Comparison of ENCODE assay signal across 1 cellular context in genomic region chr14:101763941-101764709, GRCh38.
TF ChIP-seq lines count a peak whose summit lies in the region.

No MANE protein-coding gene starts in this region.

TF ChIP-seq in GM23338, 12 proteins besides CTCF, POLR2A, EP300 and RAD21 (continued from another document):
- TF ChIP-seq, protein P1, sequence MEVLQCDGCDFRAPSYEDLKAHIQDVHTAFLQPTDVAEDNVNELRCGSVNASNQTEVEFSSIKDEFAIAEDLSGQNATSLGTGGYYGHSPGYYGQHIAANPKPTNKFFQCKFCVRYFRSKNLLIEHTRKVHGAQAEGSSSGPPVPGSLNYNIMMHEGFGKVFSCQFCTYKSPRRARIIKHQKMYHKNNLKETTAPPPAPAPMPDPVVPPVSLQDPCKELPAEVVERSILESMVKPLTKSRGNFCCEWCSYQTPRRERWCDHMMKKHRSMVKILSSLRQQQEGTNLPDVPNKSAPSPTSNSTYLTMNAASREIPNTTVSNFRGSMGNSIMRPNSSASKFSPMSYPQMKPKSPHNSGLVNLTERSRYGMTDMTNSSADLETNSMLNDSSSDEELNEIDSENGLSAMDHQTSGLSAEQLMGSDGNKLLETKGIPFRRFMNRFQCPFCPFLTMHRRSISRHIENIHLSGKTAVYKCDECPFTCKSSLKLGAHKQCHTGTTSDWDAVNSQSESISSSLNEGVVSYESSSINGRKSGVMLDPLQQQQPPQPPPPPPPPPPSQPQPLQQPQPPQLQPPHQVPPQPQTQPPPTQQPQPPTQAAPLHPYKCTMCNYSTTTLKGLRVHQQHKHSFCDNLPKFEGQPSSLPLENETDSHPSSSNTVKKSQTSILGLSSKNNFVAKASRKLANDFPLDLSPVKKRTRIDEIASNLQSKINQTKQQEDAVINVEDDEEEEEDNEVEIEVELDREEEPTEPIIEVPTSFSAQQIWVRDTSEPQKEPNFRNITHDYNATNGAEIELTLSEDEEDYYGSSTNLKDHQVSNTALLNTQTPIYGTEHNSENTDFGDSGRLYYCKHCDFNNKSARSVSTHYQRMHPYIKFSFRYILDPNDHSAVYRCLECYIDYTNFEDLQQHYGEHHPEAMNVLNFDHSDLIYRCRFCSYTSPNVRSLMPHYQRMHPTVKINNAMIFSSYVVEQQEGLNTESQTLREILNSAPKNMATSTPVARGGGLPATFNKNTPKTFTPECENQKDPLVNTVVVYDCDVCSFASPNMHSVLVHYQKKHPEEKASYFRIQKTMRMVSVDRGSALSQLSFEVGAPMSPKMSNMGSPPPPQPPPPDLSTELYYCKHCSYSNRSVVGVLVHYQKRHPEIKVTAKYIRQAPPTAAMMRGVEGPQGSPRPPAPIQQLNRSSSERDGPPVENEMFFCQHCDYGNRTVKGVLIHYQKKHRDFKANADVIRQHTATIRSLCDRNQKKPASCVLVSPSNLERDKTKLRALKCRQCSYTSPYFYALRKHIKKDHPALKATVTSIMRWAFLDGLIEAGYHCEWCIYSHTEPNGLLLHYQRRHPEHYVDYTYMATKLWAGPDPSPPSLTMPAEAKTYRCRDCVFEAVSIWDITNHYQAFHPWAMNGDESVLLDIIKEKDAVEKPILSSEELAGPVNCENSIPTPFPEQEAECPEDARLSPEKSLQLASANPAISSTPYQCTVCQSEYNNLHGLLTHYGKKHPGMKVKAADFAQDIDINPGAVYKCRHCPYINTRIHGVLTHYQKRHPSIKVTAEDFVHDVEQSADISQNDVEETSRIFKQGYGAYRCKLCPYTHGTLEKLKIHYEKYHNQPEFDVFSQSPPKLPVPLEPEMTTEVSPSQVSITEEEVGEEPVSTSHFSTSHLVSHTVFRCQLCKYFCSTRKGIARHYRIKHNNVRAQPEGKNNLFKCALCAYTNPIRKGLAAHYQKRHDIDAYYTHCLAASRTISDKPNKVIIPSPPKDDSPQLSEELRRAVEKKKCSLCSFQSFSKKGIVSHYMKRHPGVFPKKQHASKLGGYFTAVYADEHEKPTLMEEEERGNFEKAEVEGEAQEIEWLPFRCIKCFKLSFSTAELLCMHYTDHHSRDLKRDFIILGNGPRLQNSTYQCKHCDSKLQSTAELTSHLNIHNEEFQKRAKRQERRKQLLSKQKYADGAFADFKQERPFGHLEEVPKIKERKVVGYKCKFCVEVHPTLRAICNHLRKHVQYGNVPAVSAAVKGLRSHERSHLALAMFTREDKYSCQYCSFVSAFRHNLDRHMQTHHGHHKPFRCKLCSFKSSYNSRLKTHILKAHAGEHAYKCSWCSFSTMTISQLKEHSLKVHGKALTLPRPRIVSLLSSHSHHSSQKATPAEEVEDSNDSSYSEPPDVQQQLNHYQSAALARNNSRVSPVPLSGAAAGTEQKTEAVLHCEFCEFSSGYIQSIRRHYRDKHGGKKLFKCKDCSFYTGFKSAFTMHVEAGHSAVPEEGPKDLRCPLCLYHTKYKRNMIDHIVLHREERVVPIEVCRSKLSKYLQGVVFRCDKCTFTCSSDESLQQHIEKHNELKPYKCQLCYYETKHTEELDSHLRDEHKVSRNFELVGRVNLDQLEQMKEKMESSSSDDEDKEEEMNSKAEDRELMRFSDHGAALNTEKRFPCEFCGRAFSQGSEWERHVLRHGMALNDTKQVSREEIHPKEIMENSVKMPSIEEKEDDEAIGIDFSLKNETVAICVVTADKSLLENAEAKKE (CRISPR knock-in tag; IDR thresholded peaks at IDR 0.05) = no peak
- no peak for TF ChIP-seq ZNF114 (CRISPR knock-in tag; IDR thresholded peaks at IDR 0.05)
- TF ChIP-seq EZH2 (IDR thresholded peaks at IDR 0.05; ENCODE audit: low read depth, unreplicated experiment) = no peak
- TF ChIP-seq STAT1 (IDR thresholded peaks at IDR 0.05; ENCODE audit: unreplicated experiment) = no peak
- TF ChIP-seq EZH2phosphoT487 (IDR thresholded peaks at IDR 0.05; ENCODE audit: unreplicated experiment) = no peak
- TF ChIP-seq, protein P2, sequence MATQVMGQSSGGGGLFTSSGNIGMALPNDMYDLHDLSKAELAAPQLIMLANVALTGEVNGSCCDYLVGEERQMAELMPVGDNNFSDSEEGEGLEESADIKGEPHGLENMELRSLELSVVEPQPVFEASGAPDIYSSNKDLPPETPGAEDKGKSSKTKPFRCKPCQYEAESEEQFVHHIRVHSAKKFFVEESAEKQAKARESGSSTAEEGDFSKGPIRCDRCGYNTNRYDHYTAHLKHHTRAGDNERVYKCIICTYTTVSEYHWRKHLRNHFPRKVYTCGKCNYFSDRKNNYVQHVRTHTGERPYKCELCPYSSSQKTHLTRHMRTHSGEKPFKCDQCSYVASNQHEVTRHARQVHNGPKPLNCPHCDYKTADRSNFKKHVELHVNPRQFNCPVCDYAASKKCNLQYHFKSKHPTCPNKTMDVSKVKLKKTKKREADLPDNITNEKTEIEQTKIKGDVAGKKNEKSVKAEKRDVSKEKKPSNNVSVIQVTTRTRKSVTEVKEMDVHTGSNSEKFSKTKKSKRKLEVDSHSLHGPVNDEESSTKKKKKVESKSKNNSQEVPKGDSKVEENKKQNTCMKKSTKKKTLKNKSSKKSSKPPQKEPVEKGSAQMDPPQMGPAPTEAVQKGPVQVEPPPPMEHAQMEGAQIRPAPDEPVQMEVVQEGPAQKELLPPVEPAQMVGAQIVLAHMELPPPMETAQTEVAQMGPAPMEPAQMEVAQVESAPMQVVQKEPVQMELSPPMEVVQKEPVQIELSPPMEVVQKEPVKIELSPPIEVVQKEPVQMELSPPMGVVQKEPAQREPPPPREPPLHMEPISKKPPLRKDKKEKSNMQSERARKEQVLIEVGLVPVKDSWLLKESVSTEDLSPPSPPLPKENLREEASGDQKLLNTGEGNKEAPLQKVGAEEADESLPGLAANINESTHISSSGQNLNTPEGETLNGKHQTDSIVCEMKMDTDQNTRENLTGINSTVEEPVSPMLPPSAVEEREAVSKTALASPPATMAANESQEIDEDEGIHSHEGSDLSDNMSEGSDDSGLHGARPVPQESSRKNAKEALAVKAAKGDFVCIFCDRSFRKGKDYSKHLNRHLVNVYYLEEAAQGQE (IDR thresholded peaks at IDR 0.05; ENCODE audit: unreplicated experiment) = no peak
- no peak for TF ChIP-seq ETS1 (IDR thresholded peaks at IDR 0.05)
- no peak for TF ChIP-seq NANOG (IDR thresholded peaks at IDR 0.05; ENCODE audit: borderline replicate concordance)
